15 cellular contexts compared by ENCODE assay signal in the genomic region with DNA sequence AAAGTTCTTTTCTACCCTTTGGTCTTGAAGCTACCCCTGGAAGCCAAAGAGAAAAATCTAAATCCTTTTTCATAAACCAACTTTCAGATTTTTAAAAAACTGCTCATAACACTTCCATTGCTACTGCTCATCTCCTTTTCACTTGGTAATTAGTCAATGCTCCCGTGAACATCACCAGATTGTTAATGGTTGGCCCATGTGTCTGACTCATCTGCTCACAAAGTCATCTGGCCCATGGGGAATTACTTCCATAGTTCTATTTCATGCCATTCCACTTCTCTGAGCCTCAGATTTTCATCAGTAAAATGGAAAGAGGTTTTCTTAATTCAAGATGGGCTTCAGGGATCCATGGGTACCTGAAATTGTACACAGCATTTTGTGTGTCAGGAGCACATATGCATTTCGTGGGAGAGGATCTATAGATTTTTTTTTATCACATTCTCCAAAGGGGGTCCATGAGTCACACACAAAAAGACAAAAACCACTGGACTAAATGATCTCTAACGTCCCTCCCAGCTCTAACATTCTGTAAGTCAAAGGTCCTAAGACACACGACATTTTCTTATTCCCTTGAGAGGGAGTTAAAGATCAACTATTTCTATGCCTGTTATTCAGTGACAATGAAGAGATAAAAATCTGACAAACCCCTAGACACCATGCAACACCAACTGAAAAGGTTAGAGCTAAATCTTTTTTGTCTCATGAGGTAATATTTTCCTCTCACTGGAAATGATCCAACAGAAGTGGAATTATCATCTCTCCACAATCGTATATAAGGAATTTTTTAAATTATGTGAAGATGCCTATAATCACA.
DNase-seq lines count a peak whose midpoint lies in the region; ATAC-seq and TF ChIP-seq lines count a peak whose summit lies in the region.
"Had no signal": no experiment of that assay in that cellular context is flagged by ENCODE, and none has a peak within 500 bp of the region (broad histone marks: within the 10 kb centered on the region; RNA-seq: fewer than 3 reads in every experiment).

No MANE protein-coding gene starts in this region.

- peaks cover 37% of the 10 kb centered on the region for H3K36me3 Mint-ChIP-seq in osteocyte (ENCODE audit: unreplicated experiment)

- no peak overlapping the region for H3K4me3 Mint-ChIP-seq in osteocyte (ENCODE audit: unreplicated experiment)
- H3K4me3 Mint-ChIP-seq: activated CD4-positive, alpha-beta T cell treated with anti-CD3 and anti-CD28 coated beads for 36 hours; activated T-cell treated with anti-CD3 and anti-CD28 coated beads, Interleukin-2, amount 50 U/mL, for 24 hours; CD8-positive, alpha-beta memory T cell; neural progenitor cell; T-helper 1 cell treated with Interleukin-12 subunit alpha and Interleukin-12 subunit beta and Interleukin-4 antibody, amounts not matched to agents 30 μg/mL and 1 μg/mL, for 36 hours had no signal

- ATAC-seq in GM19351 (IDR thresholded peaks at IDR 0.05; ENCODE audit: unreplicated experiment) = no peak
- ATAC-seq in GM21576 (IDR thresholded peaks at IDR 0.05; ENCODE audit: unreplicated experiment) = no peak
- no peak for ATAC-seq in gastroesophageal sphincter
- ATAC-seq: activated CD4-positive, alpha-beta T cell treated with anti-CD3 and anti-CD28 coated beads for 36 hours; left lung had no signal

- H3K27ac ChIP-seq in gastroesophageal sphincter = no peak overlapping the region
- H3K27ac ChIP-seq: left lung, neural progenitor cell, skin epidermis had no signal

- peak overlapping the region; percentile 12 for H3K27ac Mint-ChIP-seq in osteocyte (ENCODE audit: unreplicated experiment)
- H3K27ac Mint-ChIP-seq: activated CD4-positive, alpha-beta T cell treated with anti-CD3 and anti-CD28 coated beads for 36 hours; activated T-cell treated with anti-CD3 and anti-CD28 coated beads, Interleukin-2, amount 50 U/mL, for 24 hours; neural progenitor cell; T-helper 1 cell treated with Interleukin-12 subunit alpha and Interleukin-12 subunit beta and Interleukin-4 antibody, amounts not matched to agents 30 μg/mL and 1 μg/mL, for 36 hours had no signal

- no peak for TF ChIP-seq CTCF in osteocyte (IDR thresholded peaks at IDR 0.05)
- TF ChIP-seq CTCF in gastroesophageal sphincter (IDR thresholded peaks at IDR 0.05) = no peak

- H3K36me3 ChIP-seq in gastroesophageal sphincter = peaks cover 0 to 84% of the 10 kb centered on the region in 2 donors
- H3K36me3 ChIP-seq: neural progenitor cell had no signal

- no peaks in the 10 kb centered on the region for H3K4me1 ChIP-seq in gastroesophageal sphincter
- H3K4me1 ChIP-seq: left lung, neural progenitor cell had no signal

- DNase-seq in EH (ENCODE audit: low read depth) (peak; percentile 76), NCI-H1694 (lab: John Stamatoyannopoulos, UW) (peak; percentile 2), fibroblast of gingiva (ENCODE audit: low read depth) (peak; percentile 52), osteocyte (ENCODE audit: extremely low spot score, unreplicated experiment) (no peak), HUDEP-2 (lab: John Stamatoyannopoulos, UW; ENCODE audit: unreplicated experiment in 76 of 76) (no peak)
- DNase-seq: activated CD4-positive, alpha-beta T cell treated with anti-CD3 and anti-CD28 coated beads for 36 hours; activated T-cell treated with anti-CD3 and anti-CD28 coated beads, Interleukin-2, amount 50 U/mL, for 24 hours; CD8-positive, alpha-beta memory T cell; left lung had no signal

- H3K9me3 ChIP-seq in gastroesophageal sphincter = no peaks in the 10 kb centered on the region
- H3K9me3 ChIP-seq: left lung had no signal

- H3K9me3 Mint-ChIP-seq in osteocyte (ENCODE audit: unreplicated experiment) = peaks cover 3% of the 10 kb centered on the region
- H3K9me3 Mint-ChIP-seq: activated T-cell treated with anti-CD3 and anti-CD28 coated beads, Interleukin-2, amount 50 U/mL, for 24 hours; CD8-positive, alpha-beta memory T cell; neural progenitor cell; T-helper 1 cell treated with Interleukin-12 subunit alpha and Interleukin-12 subunit beta and Interleukin-4 antibody, amounts not matched to agents 30 μg/mL and 1 μg/mL, for 36 hours had no signal

- peaks cover 12% of the 10 kb centered on the region for H3K4me1 Mint-ChIP-seq in osteocyte (ENCODE audit: unreplicated experiment)
- H3K4me1 Mint-ChIP-seq: CD8-positive, alpha-beta memory T cell had no signal

- no peaks in the 10 kb centered on the region for H3K27me3 ChIP-seq in gastroesophageal sphincter
- H3K27me3 ChIP-seq: left lung, neural progenitor cell had no signal

- no peaks in the 10 kb centered on the region for H3K27me3 Mint-ChIP-seq in osteocyte (ENCODE audit: unreplicated experiment)
- H3K27me3 Mint-ChIP-seq: activated CD4-positive, alpha-beta T cell treated with anti-CD3 and anti-CD28 coated beads for 36 hours; activated T-cell treated with anti-CD3 and anti-CD28 coated beads, Interleukin-2, amount 50 U/mL, for 24 hours; CD8-positive, alpha-beta memory T cell had no signal

- TF ChIP-seq POLR2A in gastroesophageal sphincter (IDR thresholded peaks at IDR 0.05) = no peak

- no peak overlapping the region for H3K4me3 ChIP-seq in gastroesophageal sphincter
- H3K4me3 ChIP-seq: left lung, neural progenitor cell, skin epidermis had no signal

- no peak for TF ChIP-seq EP300 in gastroesophageal sphincter (IDR thresholded peaks at IDR 0.05)

- WGBS in gastroesophageal sphincter (ENCODE audit: low coverage in 1 of 2), 2 donors = 68 to 76% methylated on average over 4 of the region's 5 CpGs

Comparison
In these comparisons a context has a peak if more than half of its experiments do, and no peak if none do; other contexts are left out.
1. DNase-seq: peak in EH (single experiment), NCI-H1694 (single experiment) and fibroblast of gingiva (single experiment); none in osteocyte (single experiment) and HUDEP-2 (0 of 76).